8 cellular contexts compared by ENCODE assay signal in genomic region chr10:84264611-84265141, GRCh38. TPM values are rescaled to one million over a fixed set of nuclear protein-coding genes. Genes with fewer than 3 reads are reported as not detected.
DNase-seq lines count a peak whose midpoint lies in the region; ATAC-seq and TF ChIP-seq lines count a peak whose summit lies in the region.

No MANE protein-coding gene starts in this region.

- H3K4me1 Mint-ChIP-seq in chondrocyte (ENCODE audit: low read depth), result peaks cover 5% of the 10 kb centered on the region

- no peak overlapping the region for H3K27ac ChIP-seq in liver (ENCODE audit: low read depth in 1 of 2, low read length in 2 of 2)

- peaks cover 19% of the 10 kb centered on the region for H3K27me3 Mint-ChIP-seq in chondrocyte (ENCODE audit: low read depth)

- H3K4me1 ChIP-seq in liver (ENCODE audit: control insufficient read depth in 4 of 4, insufficient read depth in 4 of 4, low read length in 3 of 4), result no peaks in the 10 kb centered on the region

- 3% methylated on average over 11 of the region's 11 CpGs for WGBS in liver

- ATAC-seq in GM18909 (IDR thresholded peaks at IDR 0.05; ENCODE audit: poor library complexity, unreplicated experiment) (peak; percentile 97), HG03103 (IDR thresholded peaks at IDR 0.05; ENCODE audit: low read depth, unreplicated experiment) (peak; percentile 95)

- peaks cover 0 to 3% (median 0%) of the 10 kb centered on the region in 4 donors for H3K27me3 ChIP-seq in liver (ENCODE audit: control insufficient read depth in 4 of 4, insufficient read depth in 4 of 4, low read length in 3 of 4)

- no peak overlapping the region for H3K27ac Mint-ChIP-seq in chondrocyte (ENCODE audit: unreplicated experiment)

- DNase-seq in Ammon's horn (ENCODE audit: low spot score), result peak; percentile 90
- DNase-seq in NCI-H2227 (lab: John Stamatoyannopoulos, UW; ENCODE audit: unreplicated experiment), result peak; percentile 73
- DNase-seq in activated CD4-positive, alpha-beta T cell treated with anti-CD3 and anti-CD28 coated beads for 24 hours (ENCODE audit: low read depth in 2 of 2), result peak; percentile 57 to 60
- DNase-seq in chondrocyte (ENCODE audit: low spot score), result no peak
- DNase-seq in stimulated activated CD4-positive, alpha-beta T cell treated with anti-CD3 and anti-CD28 coated beads, Interleukin-4, amount 100 ng/mL, for 48 hours (ENCODE audit: low read depth in 2 of 2), result peak; percentile 51 to 63

- H3K9me3 ChIP-seq in liver (ENCODE audit: control insufficient read depth in 4 of 4, low read length in 3 of 4), result no peaks in the 10 kb centered on the region

- H3K36me3 Mint-ChIP-seq in chondrocyte (ENCODE audit: low read depth), result no peaks in the 10 kb centered on the region

- H3K36me3 ChIP-seq in liver (ENCODE audit: control insufficient read depth in 4 of 4, insufficient read depth in 3 of 4, low read depth in 1 of 4, low read length in 3 of 4), result no peaks in the 10 kb centered on the region

- H3K9ac ChIP-seq in liver (ENCODE audit: low read depth in 1 of 2, low read length in 2 of 2), result no peak overlapping the region

- no peaks in the 10 kb centered on the region for H3K9me3 Mint-ChIP-seq in chondrocyte (ENCODE audit: low read depth)

- H3K4me3 Mint-ChIP-seq in chondrocyte (ENCODE audit: unreplicated experiment), result no peak overlapping the region

- TF ChIP-seq RAD21 in liver (IDR thresholded peaks at IDR 0.05), result peak; percentile 91 to 95

- no peak overlapping the region for H3K4me3 ChIP-seq in liver (ENCODE audit: low read depth in 1 of 3, low read length in 3 of 3)

- peak; percentile 96 for TF ChIP-seq CTCF in chondrocyte (IDR thresholded peaks at IDR 0.05)
- peak; percentile 93 for TF ChIP-seq CTCF in liver (IDR thresholded peaks at IDR 0.05; ENCODE audit: low read depth, low read length, missing input control)

TF ChIP-seq in liver, 16 proteins besides CTCF, POLR2A, EP300 and RAD21:
- TF ChIP-seq ATF3 (IDR thresholded peaks at IDR 0.05) (no peak), HNF4G (IDR thresholded peaks at IDR 0.05) (no peak), ZBTB33 (IDR thresholded peaks at IDR 0.05) (no peak), EGR1 (IDR thresholded peaks at IDR 0.05; ENCODE audit: low read depth in 2 of 2) (no peak), YY1 (IDR thresholded peaks at IDR 0.05) (no peak), JUND (IDR thresholded peaks at IDR 0.05) (no peak), HNF4A (conservative IDR thresholded peaks at IDR 0.05) (no peak)
TF ChIP-seq in liver: peak in this region for 0.

RNA-seq across cellular contexts. Expression of gene RGR, which starts 19.8 kb away (rescaled TPM):
- total RNA-seq in chondrocyte, result not detected in 3 replicates
- total RNA-seq in liver, result not detected
- polyA plus RNA-seq in liver, result not detected

RNA-seq across cellular contexts. Expression of gene LRIT1, which starts 23.3 kb away (rescaled TPM):
- total RNA-seq in chondrocyte, result not detected in 3 replicates
- not detected for total RNA-seq in liver
- polyA plus RNA-seq in liver, result not detected

RNA-seq across cellular contexts. Expression of gene LRIT2, which starts 39.3 kb away (rescaled TPM):
- total RNA-seq in chondrocyte (not detected in 3 replicates), liver (not detected)
- not detected for polyA plus RNA-seq in liver
